9 cellular contexts compared by ENCODE assay signal in genomic region chr7:30920021-30920583, GRCh38. TPM values are rescaled to one million over a fixed set of nuclear protein-coding genes. Genes with fewer than 3 reads are reported as not detected.
DNase-seq lines count a peak whose midpoint lies in the region; ATAC-seq and TF ChIP-seq lines count a peak whose summit lies in the region.
"Had no signal": no experiment of that assay in that cellular context is flagged by ENCODE, and none has a peak within 500 bp of the region (broad histone marks: within the 10 kb centered on the region; RNA-seq: fewer than 3 reads in every experiment).

No MANE protein-coding gene starts in this region.

- H3K4me1 ChIP-seq in foreskin keratinocyte (no peaks in the 10 kb centered on the region), rectal smooth muscle tissue (ENCODE audit: control insufficient read depth, insufficient read depth, low read length) (peaks cover 17% of the 10 kb centered on the region)

- ATAC-seq in foreskin keratinocyte: peak; percentile 11

- DNase-seq in DMS79 treated with DMSO at 0.1 percent for 48 hours (lab: John Stamatoyannopoulos, UW) (peak; percentile 88), NCI-H2227 treated with DMSO at 0.1 percent for 48 hours (lab: John Stamatoyannopoulos, UW) (peak; percentile 16), foreskin keratinocyte (peak in 1 of 2 donors; percentile 13), activated gamma-delta T cell treated with Interleukin-2 at 50 U/mL for 16 hours (no peak), OCI-M2 (lab: John Stamatoyannopoulos, UW; ENCODE audit: unreplicated experiment) (no peak), HuH-7 (ENCODE audit: low spot score) (no peak)
- DNase-seq in stimulated activated CD4-positive, alpha-beta T cell treated with anti-CD3 and anti-CD28 coated beads, Interleukin-2, amount 100 ng/mL, for 48 hours: no peak

- H3K4me3 ChIP-seq in rectal smooth muscle tissue (ENCODE audit: low read length): no peak overlapping the region

- H3K9ac ChIP-seq in rectal smooth muscle tissue (ENCODE audit: low read length): no peak overlapping the region

- H3K27me3 ChIP-seq in foreskin keratinocyte (peaks cover under 1% of the 10 kb centered on the region), rectal smooth muscle tissue (ENCODE audit: control insufficient read depth, insufficient read depth, low read length) (no peaks in the 10 kb centered on the region)

- TF ChIP-seq CTCF in foreskin keratinocyte (conservative IDR thresholded peaks at IDR 0.05): no peak

- no peak overlapping the region for H3K27ac ChIP-seq in foreskin keratinocyte
- peak overlapping the region; percentile 71 for H3K27ac ChIP-seq in rectal smooth muscle tissue (ENCODE audit: low read depth, low read length)

- peaks cover 8% of the 10 kb centered on the region for H3K36me3 ChIP-seq in rectal smooth muscle tissue (ENCODE audit: control insufficient read depth, insufficient read depth, low read length)

RNA-seq across cellular contexts. Expression of gene AQP1, which starts 8.4 kb away (rescaled TPM):
- not detected in 2 replicates for total RNA-seq in foreskin keratinocyte
- polyA plus RNA-seq in foreskin keratinocyte: 0.02 and 0.09 TPM in 2 replicates

RNA-seq across cellular contexts. Expression of gene GHRHR, which starts 43.7 kb away (rescaled TPM):
- total RNA-seq in foreskin keratinocyte: not detected in 2 replicates
- polyA plus RNA-seq in foreskin keratinocyte: not detected in 2 replicates
- polyA plus RNA-seq: esophagus had no signal

Comparison
In these comparisons a context has a peak if more than half of its experiments do, and no peak if none do; other contexts are left out.
1. DNase-seq: peak in DMS79 treated with DMSO at 0.1 percent for 48 hours (single experiment) and NCI-H2227 treated with DMSO at 0.1 percent for 48 hours (single experiment); none in activated gamma-delta T cell treated with Interleukin-2 at 50 U/mL for 16 hours (single experiment), OCI-M2 (single experiment), HuH-7 (single experiment) and stimulated activated CD4-positive, alpha-beta T cell treated with anti-CD3 and anti-CD28 coated beads, Interleukin-2, amount 100 ng/mL, for 48 hours (0 of 2).